8 cellular contexts compared by ENCODE assay signal in the genomic region with DNA sequence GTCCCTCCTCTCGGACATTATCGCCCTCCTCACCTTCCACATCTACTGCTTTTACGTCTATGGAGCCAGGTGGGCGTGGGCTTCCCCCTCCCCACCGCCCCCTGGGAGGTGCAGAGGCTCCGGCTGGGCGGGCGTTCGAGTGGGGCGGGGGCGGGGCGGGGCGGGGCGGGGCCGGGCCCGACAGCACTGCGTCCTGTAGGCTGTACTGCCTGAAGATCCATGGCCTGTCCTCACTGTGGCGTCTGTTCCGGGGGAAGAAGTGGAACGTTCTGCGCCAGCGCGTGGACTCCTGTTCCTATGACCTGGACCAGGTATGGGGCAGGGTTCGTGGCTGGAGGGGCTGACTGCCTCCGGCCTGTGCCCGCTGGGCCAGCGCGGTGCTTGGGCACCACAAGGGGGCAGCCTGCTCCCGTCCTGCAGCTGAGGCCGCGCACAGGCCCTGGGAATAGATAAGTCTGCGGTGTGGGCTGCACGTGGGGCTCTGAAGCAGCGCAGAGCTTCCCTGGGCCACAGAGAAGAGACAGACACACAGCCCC. TPM values are rescaled to one million over a fixed set of nuclear protein-coding genes. Genes with fewer than 3 reads are reported as not detected.
A peak's percentile ranks its signal among the peaks of the same experiment; 100 is the strongest.
DNase-seq lines count a peak whose midpoint lies in the region; ATAC-seq and TF ChIP-seq lines count a peak whose summit lies in the region.

No MANE protein-coding gene starts in this region.

- H3K27me3 Mint-ChIP-seq in activated CD4-positive, alpha-beta memory T cell treated with anti-CD3 and anti-CD28 coated beads for 36 hours: no peaks in the 10 kb centered on the region
- H3K27me3 Mint-ChIP-seq in naive thymus-derived CD8-positive, alpha-beta T cell: no peaks in the 10 kb centered on the region

- TF ChIP-seq CTCF in GM12874 (IDR thresholded peaks at IDR 0.05; ENCODE audit: insufficient read depth, low read depth, low read length): peak; percentile 94
- TF ChIP-seq CTCF in epithelial cell of esophagus (IDR thresholded peaks at IDR 0.05; ENCODE audit: insufficient read depth, low read depth, low read length, missing control alignments): peak; percentile 84

- no peak overlapping the region for H3K27ac Mint-ChIP-seq in activated CD4-positive, alpha-beta memory T cell treated with anti-CD3 and anti-CD28 coated beads for 36 hours
- H3K27ac Mint-ChIP-seq in naive thymus-derived CD8-positive, alpha-beta T cell: no peak overlapping the region

- no peaks in the 10 kb centered on the region for H3K9me3 Mint-ChIP-seq in activated CD4-positive, alpha-beta memory T cell treated with anti-CD3 and anti-CD28 coated beads for 36 hours
- H3K9me3 Mint-ChIP-seq in naive thymus-derived CD8-positive, alpha-beta T cell: no peaks in the 10 kb centered on the region

- POLR2A ChIA-PET in activated CD4-positive, alpha-beta memory T cell treated with anti-CD3 and anti-CD28 coated beads for 36 hours (lab: Charles Lee): interaction anchor here (0.6 to 1.1 kb wide), 2 partner anchors 9 to 63 kb away, joined by 3 to 4 read pairs; a partner anchor contains a TSS
- POLR2A ChIA-PET in naive thymus-derived CD8-positive, alpha-beta T cell (lab: Charles Lee): interaction anchor here (1.5 to 2.5 kb wide), 2 partner anchors 10 to 57 kb away, joined by 3 to 10 read pairs; a partner anchor contains a TSS

- no peaks in the 10 kb centered on the region for H3K4me1 Mint-ChIP-seq in activated CD4-positive, alpha-beta memory T cell treated with anti-CD3 and anti-CD28 coated beads for 36 hours (ENCODE audit: low read depth)
- peaks cover 0 to 5% (median 2%) of the 10 kb centered on the region in 4 donors for H3K4me1 Mint-ChIP-seq in naive thymus-derived CD8-positive, alpha-beta T cell

- H3K36me3 Mint-ChIP-seq in activated CD4-positive, alpha-beta memory T cell treated with anti-CD3 and anti-CD28 coated beads for 36 hours: no peaks in the 10 kb centered on the region
- H3K36me3 Mint-ChIP-seq in naive thymus-derived CD8-positive, alpha-beta T cell: peaks cover 0 to 2% (median 0%) of the 10 kb centered on the region in 3 donors

- peak; percentile 58 for DNase-seq in NCI-H1694 treated with DMSO at 0.1 percent for 48 hours (lab: John Stamatoyannopoulos, UW)
- DNase-seq in activated CD4-positive, alpha-beta memory T cell treated with anti-CD3 and anti-CD28 coated beads for 36 hours: peak; percentile 81
- DNase-seq in epithelial cell of esophagus (ENCODE audit: low read depth): peak; percentile 77
- peak; percentile 44 to 79 (median 60) for DNase-seq in naive thymus-derived CD8-positive, alpha-beta T cell
- peak in 33 of 49 donors; percentile 8 to 78 (median 41) for DNase-seq in substantia nigra (lab: John Stamatoyannopoulos, UW)
- DNase-seq in occipital lobe (lab: John Stamatoyannopoulos, UW): no peak

- H3K27ac ChIP-seq in substantia nigra (ENCODE audit: low read depth, low read length, poor library complexity, severe bottlenecking): no peak overlapping the region

- H3K4me3 ChIP-seq in epithelial cell of esophagus (ENCODE audit: low read length): no peak overlapping the region

- H3K4me3 Mint-ChIP-seq in activated CD4-positive, alpha-beta memory T cell treated with anti-CD3 and anti-CD28 coated beads for 36 hours: no peak overlapping the region
- H3K4me3 Mint-ChIP-seq in naive thymus-derived CD8-positive, alpha-beta T cell: no peak overlapping the region

- intact Hi-C loops in activated CD4-positive, alpha-beta memory T cell treated with anti-CD3 and anti-CD28 coated beads for 36 hours (cut with micrococcal nuclease): loop anchor here (1.0 kb wide), 2 partner anchors 9 to 32 kb away; no protein-coding TSS in a partner anchor

- CTCF ChIA-PET in activated CD4-positive, alpha-beta memory T cell treated with anti-CD3 and anti-CD28 coated beads for 36 hours (lab: Charles Lee): interaction anchor here (0.7 to 1.0 kb wide), 8 partner anchors 10 to 102 kb away, joined by 3 to 12 read pairs (median 4); a partner anchor contains a TSS

- peak; percentile 95 to 96 for ATAC-seq in naive thymus-derived CD8-positive, alpha-beta T cell
- ATAC-seq in HG02852 (IDR thresholded peaks at IDR 0.05; ENCODE audit: unreplicated experiment): no peak

RNA-seq across cellular contexts. Expression of a gene that starts 9.2 kb away (rescaled TPM):
- 10 to 100 TPM; 24.2 to 26.2 TPM for total RNA-seq in activated CD4-positive, alpha-beta memory T cell treated with anti-CD3 and anti-CD28 coated beads for 36 hours
- 10 to 100 TPM; 55.8 to 59.0 TPM for total RNA-seq in naive thymus-derived CD8-positive, alpha-beta T cell
- 10 to 100 TPM in 1 of 3 donors, 1 to 10 TPM in 2; 8.8 to 13.4 (median 9.3) TPM for polyA plus RNA-seq in naive thymus-derived CD8-positive, alpha-beta T cell
- 18.1 TPM for total RNA-seq in occipital lobe

RNA-seq across cellular contexts. Expression of a gene that starts 10.9 kb away (rescaled TPM):
- 10 to 100 TPM; 10.1 to 10.6 TPM for total RNA-seq in activated CD4-positive, alpha-beta memory T cell treated with anti-CD3 and anti-CD28 coated beads for 36 hours
- 10 to 100 TPM; 18.6 to 19.9 TPM for total RNA-seq in naive thymus-derived CD8-positive, alpha-beta T cell
- polyA plus RNA-seq in naive thymus-derived CD8-positive, alpha-beta T cell: 10 to 100 TPM in 1 of 3 donors, 1 to 10 TPM in 2; 5.8 to 14.6 (median 6.2) TPM
- total RNA-seq in occipital lobe: 24.2 TPM

RNA-seq across cellular contexts. Expression of a gene that starts 12.1 kb away (rescaled TPM):
- under 1 TPM; 0.31 to 0.45 TPM for total RNA-seq in activated CD4-positive, alpha-beta memory T cell treated with anti-CD3 and anti-CD28 coated beads for 36 hours
- 1 to 10 TPM; 4.7 to 5.3 TPM for total RNA-seq in naive thymus-derived CD8-positive, alpha-beta T cell
- polyA plus RNA-seq in naive thymus-derived CD8-positive, alpha-beta T cell: 1 to 10 TPM; 1.5 to 3.3 (median 1.7) TPM
- 0.31 TPM for total RNA-seq in occipital lobe

RNA-seq across cellular contexts. Expression of a gene that starts 18.7 kb away (rescaled TPM):
- not detected for total RNA-seq in activated CD4-positive, alpha-beta memory T cell treated with anti-CD3 and anti-CD28 coated beads for 36 hours
- not detected for total RNA-seq in naive thymus-derived CD8-positive, alpha-beta T cell
- polyA plus RNA-seq in naive thymus-derived CD8-positive, alpha-beta T cell: not detected
- total RNA-seq in occipital lobe: not detected

RNA-seq across cellular contexts. Expression of a gene that starts 51.4 kb away (rescaled TPM):
- 10 to 100 TPM; 69.7 to 76.2 TPM for total RNA-seq in activated CD4-positive, alpha-beta memory T cell treated with anti-CD3 and anti-CD28 coated beads for 36 hours
- total RNA-seq in naive thymus-derived CD8-positive, alpha-beta T cell: 10 to 100 TPM; 63.1 to 63.2 TPM
- 1 to 10 TPM; 5.5 to 7.9 (median 6.0) TPM for polyA plus RNA-seq in naive thymus-derived CD8-positive, alpha-beta T cell
- 10.3 TPM for total RNA-seq in occipital lobe
